Comparison of ENCODE assay signal across 27 cellular contexts in genomic region chr11:106523921-106524320, GRCh38.
"Had no signal": no experiment of that assay in that cellular context is flagged by ENCODE, and none has a peak within 500 bp of the region (broad histone marks: within the 10 kb centered on the region; RNA-seq: fewer than 3 reads in every experiment).

No MANE protein-coding gene starts in this region.

- H3K36me3 ChIP-seq: left ventricle myocardium inferior, pancreas, right atrium auricular region, right lobe of liver, stomach, thyroid gland, upper lobe of right lung had no signal

- H3K4me1 ChIP-seq: left ventricle myocardium inferior, pancreas, psoas muscle, right atrium auricular region, right lobe of liver, stomach, testis, thyroid gland, upper lobe of right lung had no signal

- H3K27me3 ChIP-seq: hepatocyte, pancreas, right atrium auricular region, right lobe of liver, stomach, testis, thyroid gland, upper lobe of right lung had no signal

- H3K4me3 ChIP-seq: hepatocyte, left ventricle myocardium inferior, lung, mucosa of descending colon, pancreas, psoas muscle, right atrium auricular region, right lobe of liver, smooth muscle cell, stomach, testis, thyroid gland, upper lobe of right lung had no signal

- H3K4me3 Mint-ChIP-seq: mesothelial cell of epicardium; naive thymus-derived CD4-positive, alpha-beta T cell; natural killer cell treated with Interleukin-12 subunit alpha and Interleukin-12 subunit beta and Interleukin-15 and Interleukin-18, amount 100 ng/mL, for 72 hours; neural crest cell; stimulated activated memory B cell treated with anti-CD40 and anti-IgM and Interleukin-4, amounts not matched to agents 10 μg/mL and 1 μg/mL and 100 μg/mL, for 72 hours had no signal

- H3K4me1 Mint-ChIP-seq: mesothelial cell of epicardium; naive thymus-derived CD4-positive, alpha-beta T cell; neural crest cell; stimulated activated memory B cell treated with anti-CD40 and anti-IgM and Interleukin-4, amounts not matched to agents 10 μg/mL and 1 μg/mL and 100 μg/mL, for 72 hours had no signal

- H3K27ac Mint-ChIP-seq: mesothelial cell of epicardium; naive thymus-derived CD4-positive, alpha-beta T cell; natural killer cell treated with Interleukin-12 subunit alpha and Interleukin-12 subunit beta and Interleukin-15 and Interleukin-18, amount 100 ng/mL, for 72 hours; stimulated activated memory B cell treated with anti-CD40 and anti-IgM and Interleukin-4, amounts not matched to agents 10 μg/mL and 1 μg/mL and 100 μg/mL, for 72 hours had no signal

- ATAC-seq: mucosa of descending colon; naive thymus-derived CD4-positive, alpha-beta T cell; natural killer cell treated with Interleukin-12 subunit alpha and Interleukin-12 subunit beta and Interleukin-15 and Interleukin-18, amount 100 ng/mL, for 72 hours; pancreas; psoas muscle; right lobe of liver; stimulated activated memory B cell treated with anti-CD40 and anti-IgM and Interleukin-4, amounts not matched to agents 10 μg/mL and 1 μg/mL and 100 μg/mL, for 72 hours; upper lobe of right lung had no signal

- H3K27me3 Mint-ChIP-seq: naive thymus-derived CD4-positive, alpha-beta T cell; natural killer cell treated with Interleukin-12 subunit alpha and Interleukin-12 subunit beta and Interleukin-15 and Interleukin-18, amount 100 ng/mL, for 72 hours; stimulated activated memory B cell treated with anti-CD40 and anti-IgM and Interleukin-4, amounts not matched to agents 10 μg/mL and 1 μg/mL and 100 μg/mL, for 72 hours had no signal

- DNase-seq: islet precursor cell; left ventricle myocardium inferior; mesendoderm; mucosa of descending colon; naive thymus-derived CD4-positive, alpha-beta T cell; pancreas; posterior cingulate gyrus; psoas muscle; right lobe of liver; stimulated activated CD4-positive, alpha-beta T cell treated with anti-CD3 and anti-CD28 coated beads, Interleukin-1b, Interleukin-23, amount 100 ng/mL, for 48 hours; stimulated activated CD4-positive, alpha-beta T cell treated with anti-CD3 and anti-CD28 coated beads, Interleukin-2, amount 100 ng/mL, for 48 hours; stimulated activated CD4-positive, alpha-beta T cell treated with anti-CD3 and anti-CD28 coated beads, Interleukin-4, amount 100 ng/mL, for 4 hours; stimulated activated CD8-positive, alpha-beta memory T cell treated with anti-CD3 and anti-CD28 coated beads, Interleukin-4, amount 100 ng/mL, for 48 hours; stimulated activated naive CD4-positive, alpha-beta T cell treated with Interleukin-2 at 50 U/mL for 16 hours; stomach; testis; thyroid gland; trophoblast cell; upper lobe of right lung had no signal

- H3K9me3 Mint-ChIP-seq: neural crest cell had no signal

- H3K27ac ChIP-seq: hepatocyte, left ventricle myocardium inferior, pancreas, psoas muscle, right atrium auricular region, right lobe of liver, stomach, testis, thyroid gland, upper lobe of right lung had no signal

- H3K9me3 ChIP-seq: pancreas, psoas muscle, right atrium auricular region, right lobe of liver, stomach, testis, thyroid gland, upper lobe of right lung had no signal
